28 cellular contexts compared by ENCODE assay signal in the genomic region with DNA sequence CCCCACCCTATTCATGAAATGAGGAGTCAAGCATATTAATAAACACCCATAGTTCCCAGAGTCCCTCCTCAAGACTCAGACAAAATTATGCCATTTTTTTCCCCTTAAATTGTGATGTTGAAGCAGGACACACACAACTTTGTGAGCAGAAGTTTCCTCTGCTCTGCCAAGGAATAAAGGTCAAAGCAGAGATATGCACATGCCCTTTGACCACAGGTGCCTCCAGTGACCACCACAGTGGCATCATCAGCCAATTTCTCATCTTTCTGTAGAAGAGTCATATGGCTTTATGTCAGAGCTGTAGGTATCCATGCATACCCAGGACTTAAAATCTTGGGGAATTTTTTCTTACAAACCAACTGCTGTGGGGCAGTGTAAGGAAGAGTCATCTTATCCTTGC.
"Had no signal": no experiment of that assay in that cellular context is flagged by ENCODE, and none has a peak within 500 bp of the region (broad histone marks: within the 10 kb centered on the region; RNA-seq: fewer than 3 reads in every experiment).

No MANE protein-coding gene starts in this region.

- ATAC-seq: effector memory CD8-positive, alpha-beta T cell; esophagus mucosa; foreskin keratinocyte; gastrocnemius medialis; gastroesophageal sphincter; heart left ventricle; heart right ventricle had no signal

- FAIRE-seq: colon, endometrium, endothelial cell of umbilical vein, frontal cortex had no signal

- H3K36me3 ChIP-seq: colonic mucosa, esophagus muscularis mucosa, esophagus squamous epithelium, gastrocnemius medialis, gastroesophageal sphincter, heart left ventricle, heart right ventricle had no signal

- H3K4me1 ChIP-seq: colonic mucosa, gastrocnemius medialis had no signal

- H3K4me3 ChIP-seq: colonic mucosa, coronary artery, dorsolateral prefrontal cortex, esophagus muscularis mucosa, esophagus squamous epithelium, gastrocnemius medialis, gastroesophageal sphincter, heart left ventricle, heart right ventricle had no signal

- DNase-seq: colonic mucosa; cortex of kidney; dermis blood vessel endothelial cell; dorsolateral prefrontal cortex; effector CD4-positive, alpha-beta T cell; effector CD8-positive, alpha-beta T cell; effector memory CD4-positive, alpha-beta T cell; effector memory CD8-positive, alpha-beta T cell; endodermal cell; erythroblast; esophagus squamous epithelium; foreskin fibroblast; foreskin keratinocyte; foreskin melanocyte; gastrocnemius medialis; glutamatergic neuron; head of caudate nucleus; heart left ventricle; heart right ventricle had no signal

- H3K9me3 ChIP-seq: colonic mucosa, esophagus muscularis mucosa, esophagus squamous epithelium, gastrocnemius medialis, gastroesophageal sphincter, heart left ventricle, heart right ventricle had no signal

- H3K27ac ChIP-seq: colonic mucosa, dorsolateral prefrontal cortex, epithelial cell of prostate, esophagus muscularis mucosa, foreskin keratinocyte, gastrocnemius medialis, heart left ventricle, heart right ventricle had no signal

- H3K27me3 ChIP-seq: colonic mucosa, esophagus muscularis mucosa, esophagus squamous epithelium, foreskin keratinocyte, gastrocnemius medialis, gastroesophageal sphincter, heart left ventricle, heart right ventricle had no signal
